ENCODE assay signal across 29 cellular contexts in genomic region chr5:180387798-180388197, GRCh38. TPM values are rescaled to one million over a fixed set of nuclear protein-coding genes. Genes with fewer than 3 reads are reported as not detected.
"Had no signal": no experiment of that assay in that cellular context is flagged by ENCODE, and none has a peak within 500 bp of the region (broad histone marks: within the 10 kb centered on the region; RNA-seq: fewer than 3 reads in every experiment).

No MANE protein-coding gene starts in this region.

- H3K27ac Mint-ChIP-seq: activated CD4-positive, alpha-beta memory T cell treated with anti-CD3 and anti-CD28 coated beads, Interleukin-2, amount 10 ng/mL, durations not matched to agents 7 days and 5 days; activated CD8-positive, alpha-beta memory T cell treated with anti-CD3 and anti-CD28 coated beads, Interleukin-2, amount 10 ng/mL, durations not matched to agents 7 days and 5 days; activated naive CD4-positive, alpha-beta T cell treated with anti-CD3 and anti-CD28 coated beads, Interleukin-2, amount 10 ng/mL, durations not matched to agents 7 days and 5 days; activated naive CD8-positive, alpha-beta T cell; activated naive CD8-positive, alpha-beta T cell treated with anti-CD3 and anti-CD28 coated beads, Interleukin-2, amount 50 U/mL, for 24 hours; T-cell had no signal

- H3K4me1 Mint-ChIP-seq: activated CD4-positive, alpha-beta memory T cell treated with anti-CD3 and anti-CD28 coated beads, Interleukin-2, amount 10 ng/mL, durations not matched to agents 7 days and 5 days; activated CD8-positive, alpha-beta memory T cell treated with anti-CD3 and anti-CD28 coated beads, Interleukin-2, amount 10 ng/mL, durations not matched to agents 7 days and 5 days; activated naive CD4-positive, alpha-beta T cell treated with anti-CD3 and anti-CD28 coated beads, Interleukin-2, amount 10 ng/mL, durations not matched to agents 7 days and 5 days; activated naive CD8-positive, alpha-beta T cell treated with anti-CD3 and anti-CD28 coated beads, Interleukin-2, amount 50 U/mL, for 24 hours; T-cell had no signal

- H3K36me3 Mint-ChIP-seq: activated CD8-positive, alpha-beta memory T cell treated with anti-CD3 and anti-CD28 coated beads, Interleukin-2, amount 10 ng/mL, durations not matched to agents 7 days and 5 days; activated naive CD4-positive, alpha-beta T cell treated with anti-CD3 and anti-CD28 coated beads, Interleukin-2, amount 10 ng/mL, durations not matched to agents 7 days and 5 days; activated naive CD8-positive, alpha-beta T cell; T-cell had no signal

- H3K9me3 Mint-ChIP-seq: activated CD4-positive, alpha-beta memory T cell treated with anti-CD3 and anti-CD28 coated beads, Interleukin-2, amount 10 ng/mL, durations not matched to agents 7 days and 5 days; activated naive CD4-positive, alpha-beta T cell treated with anti-CD3 and anti-CD28 coated beads, Interleukin-2, amount 10 ng/mL, durations not matched to agents 7 days and 5 days; activated naive CD8-positive, alpha-beta T cell treated with anti-CD3 and anti-CD28 coated beads, Interleukin-2, amount 50 U/mL, for 24 hours; T-cell had no signal

- DNase-seq: activated CD4-positive, alpha-beta memory T cell treated with anti-CD3 and anti-CD28 coated beads, Interleukin-2, amount 10 ng/mL, durations not matched to agents 7 days and 5 days; activated CD4-positive, alpha-beta T cell treated with anti-CD3 and anti-CD28 coated beads for 1 hour; activated CD4-positive, alpha-beta T cell treated with anti-CD3 and anti-CD28 coated beads for 48 hours; activated CD4-positive, CD25-positive, alpha-beta regulatory T cell; activated CD8-positive, alpha-beta memory T cell treated with anti-CD3 and anti-CD28 coated beads for 24 hours; activated CD8-positive, alpha-beta memory T cell treated with anti-CD3 and anti-CD28 coated beads, Interleukin-2, amount 10 ng/mL, durations not matched to agents 7 days and 5 days; activated CD8-positive, alpha-beta memory T cell treated with anti-CD3 and anti-CD28 coated beads, Interleukin-2, amount 50 U/mL, for 48 hours; activated effector memory CD4-positive, alpha-beta T cell treated with Interleukin-2 at 50 U/mL for 16 hours; activated naive CD4-positive, alpha-beta T cell treated with anti-CD3 and anti-CD28 coated beads, Interleukin-2, amount 10 ng/mL, durations not matched to agents 7 days and 5 days; activated naive CD8-positive, alpha-beta T cell treated with anti-CD3 and anti-CD28 coated beads, Interleukin-2, amount 50 U/mL, for 24 hours; activated T-cell treated with anti-CD3 and anti-CD28 coated beads, Interleukin-2, amount 50 U/mL, for 48 hours; anterior cingulate cortex; brain microvascular endothelial cell; MM.1S; MV-4-11; NCI-H1092; NCI-H1436 treated with DMSO at 0.1 percent for 48 hours; NCI-H1694 treated with DMSO at 0.1 percent for 48 hours; NCI-H2029; NCI-H345; NCI-H524 treated with DMSO at 0.1 percent for 48 hours; SIG-M5; T-cell; T-helper 2 cell; T-helper 9 cell; WERI-Rb-1 had no signal

- ATAC-seq: activated CD8-positive, alpha-beta memory T cell treated with anti-CD3 and anti-CD28 coated beads, Interleukin-2, amount 10 ng/mL, durations not matched to agents 7 days and 5 days; activated naive CD8-positive, alpha-beta T cell treated with anti-CD3 and anti-CD28 coated beads, Interleukin-2, amount 50 U/mL, for 24 hours; Panc1; SK-N-SH treated with all-trans-retinoic acid at 6 μM for 48 hours; T-cell had no signal

- H3K27me3 Mint-ChIP-seq: activated CD4-positive, alpha-beta memory T cell treated with anti-CD3 and anti-CD28 coated beads, Interleukin-2, amount 10 ng/mL, durations not matched to agents 7 days and 5 days; activated naive CD4-positive, alpha-beta T cell treated with anti-CD3 and anti-CD28 coated beads, Interleukin-2, amount 10 ng/mL, durations not matched to agents 7 days and 5 days; activated naive CD8-positive, alpha-beta T cell treated with anti-CD3 and anti-CD28 coated beads, Interleukin-2, amount 50 U/mL, for 24 hours had no signal

- H3K4me3 Mint-ChIP-seq: activated CD4-positive, alpha-beta memory T cell treated with anti-CD3 and anti-CD28 coated beads, Interleukin-2, amount 10 ng/mL, durations not matched to agents 7 days and 5 days; activated CD8-positive, alpha-beta memory T cell treated with anti-CD3 and anti-CD28 coated beads, Interleukin-2, amount 10 ng/mL, durations not matched to agents 7 days and 5 days; activated naive CD4-positive, alpha-beta T cell treated with anti-CD3 and anti-CD28 coated beads, Interleukin-2, amount 10 ng/mL, durations not matched to agents 7 days and 5 days; activated naive CD8-positive, alpha-beta T cell; activated naive CD8-positive, alpha-beta T cell treated with anti-CD3 and anti-CD28 coated beads, Interleukin-2, amount 50 U/mL, for 24 hours; T-cell had no signal

RNA-seq across cellular contexts. Expression of gene GFPT2, which starts 34.7 kb away (rescaled TPM):
- total RNA-seq: activated CD4-positive, alpha-beta memory T cell treated with anti-CD3 and anti-CD28 coated beads, Interleukin-2, amount 10 ng/mL, durations not matched to agents 7 days and 5 days had no signal
